In genomic region chr7:42236266-42237161, GRCh38 we compare ENCODE assay signal across 8 cellular contexts. TPM values are rescaled to one million over a fixed set of nuclear protein-coding genes. Genes with fewer than 3 reads are reported as not detected.
A peak's percentile ranks its signal among the peaks of the same experiment; 100 is the strongest.
DNase-seq lines count a peak whose midpoint lies in the region; ATAC-seq lines count a peak whose summit lies in the region.

No MANE protein-coding gene starts in this region.

- ATAC-seq in HG02852 (IDR thresholded peaks at IDR 0.05; ENCODE audit: unreplicated experiment) (peak; percentile 23), HG03378 (IDR thresholded peaks at IDR 0.05; ENCODE audit: unreplicated experiment) (no peak)
- ATAC-seq in naive thymus-derived CD4-positive, alpha-beta T cell, result no peak

- H3K27ac ChIP-seq in naive thymus-derived CD4-positive, alpha-beta T cell (ENCODE audit: low read depth, low read length), result no peak overlapping the region

- H3K27me3 Mint-ChIP-seq in T-helper 2 cell treated with Interferon-gamma antibody and Interleukin-4, amounts not matched to agents 5 μg/mL and 100 μg/mL, for 36 hours (ENCODE audit: low read depth), result peaks cover 73% of the 10 kb centered on the region
- peaks cover 50 to 78% (median 68%) of the 10 kb centered on the region in 5 donors for H3K27me3 Mint-ChIP-seq in naive thymus-derived CD4-positive, alpha-beta T cell

- peak; percentile 5 for DNase-seq in DMS79 treated with DMSO at 0.1 percent for 48 hours (lab: John Stamatoyannopoulos, UW)
- DNase-seq in DMS79 (lab: John Stamatoyannopoulos, UW), result no peak
- no peak for DNase-seq in T-helper 2 cell treated with Interferon-gamma antibody and Interleukin-4, amounts not matched to agents 5 μg/mL and 100 μg/mL, for 36 hours (ENCODE audit: low spot score)
- peak; percentile 79 for DNase-seq in fibroblast of gingiva (ENCODE audit: low read depth)
- peak in 2 of 9 donors; percentile 13 to 27 for DNase-seq in naive thymus-derived CD4-positive, alpha-beta T cell
- no peak for DNase-seq in activated gamma-delta T cell (lab: John Stamatoyannopoulos, UW)

- H3K9me3 Mint-ChIP-seq in T-helper 2 cell treated with Interferon-gamma antibody and Interleukin-4, amounts not matched to agents 5 μg/mL and 100 μg/mL, for 36 hours, result no peaks in the 10 kb centered on the region
- H3K9me3 Mint-ChIP-seq in naive thymus-derived CD4-positive, alpha-beta T cell, result peaks cover 0 to 4% (median 0%) of the 10 kb centered on the region in 11 donors

- CTCF ChIA-PET in naive thymus-derived CD4-positive, alpha-beta T cell (lab: Charles Lee), result no interaction called here

- no peak overlapping the region for H3K27ac Mint-ChIP-seq in T-helper 2 cell treated with Interferon-gamma antibody and Interleukin-4, amounts not matched to agents 5 μg/mL and 100 μg/mL, for 36 hours
- H3K27ac Mint-ChIP-seq in naive thymus-derived CD4-positive, alpha-beta T cell, result no peak overlapping the region

- peaks cover 12% of the 10 kb centered on the region for H3K4me1 Mint-ChIP-seq in T-helper 2 cell treated with Interferon-gamma antibody and Interleukin-4, amounts not matched to agents 5 μg/mL and 100 μg/mL, for 36 hours (ENCODE audit: low read depth)
- peaks cover 11 to 21% (median 17%) of the 10 kb centered on the region in 7 donors for H3K4me1 Mint-ChIP-seq in naive thymus-derived CD4-positive, alpha-beta T cell

- H3K4me3 Mint-ChIP-seq in T-helper 2 cell treated with Interferon-gamma antibody and Interleukin-4, amounts not matched to agents 5 μg/mL and 100 μg/mL, for 36 hours, result peak overlapping the region; percentile 70
- H3K4me3 Mint-ChIP-seq in naive thymus-derived CD4-positive, alpha-beta T cell, result peak overlapping the region; percentile 64 to 93 (median 77)

- no peaks in the 10 kb centered on the region for H3K36me3 ChIP-seq in naive thymus-derived CD4-positive, alpha-beta T cell (ENCODE audit: control insufficient read depth in 2 of 3, insufficient read depth in 3 of 3, low read length in 3 of 3)

- H3K4me3 ChIP-seq in naive thymus-derived CD4-positive, alpha-beta T cell (ENCODE audit: low read length), result no peak overlapping the region

- peaks cover 0 to 3% of the 10 kb centered on the region in 2 donors for H3K27me3 ChIP-seq in naive thymus-derived CD4-positive, alpha-beta T cell (ENCODE audit: control insufficient read depth in 2 of 2, insufficient read depth in 2 of 2, low read length in 2 of 2)

- POLR2A ChIA-PET in naive thymus-derived CD4-positive, alpha-beta T cell (lab: Charles Lee), result no interaction called here

- no peaks in the 10 kb centered on the region for H3K36me3 Mint-ChIP-seq in T-helper 2 cell treated with Interferon-gamma antibody and Interleukin-4, amounts not matched to agents 5 μg/mL and 100 μg/mL, for 36 hours (ENCODE audit: low read depth)
- no peaks in the 10 kb centered on the region for H3K36me3 Mint-ChIP-seq in naive thymus-derived CD4-positive, alpha-beta T cell

- no peaks in the 10 kb centered on the region for H3K9me3 ChIP-seq in naive thymus-derived CD4-positive, alpha-beta T cell (ENCODE audit: control insufficient read depth in 2 of 3, low read length in 3 of 3)

- intact Hi-C loops in naive thymus-derived CD4-positive, alpha-beta T cell (cut with micrococcal nuclease), result no loop called here

- H3K4me1 ChIP-seq in naive thymus-derived CD4-positive, alpha-beta T cell (ENCODE audit: control insufficient read depth in 2 of 2, insufficient read depth in 2 of 2, low read length in 2 of 2), result no peaks in the 10 kb centered on the region

RNA-seq across cellular contexts. Expression of gene GLI3, which starts 0.5 kb away (rescaled TPM):
- total RNA-seq in naive thymus-derived CD4-positive, alpha-beta T cell, result under 1 TPM in 2 of 5 experiments, not detected in 3; 0.32 to 0.95 TPM
- under 1 TPM in 1 of 2 donors, not detected in 1; 0.54 TPM for polyA plus RNA-seq in naive thymus-derived CD4-positive, alpha-beta T cell

Comparison
In these comparisons a context has a peak if more than half of its experiments do, and no peak if none do; other contexts are left out.
1. DNase-seq: peak in DMS79 treated with DMSO at 0.1 percent for 48 hours (single experiment) and fibroblast of gingiva (single experiment); none in DMS79 (single experiment), T-helper 2 cell treated with Interferon-gamma antibody and Interleukin-4, amounts not matched to agents 5 μg/mL and 100 μg/mL, for 36 hours (single experiment) and activated gamma-delta T cell (single experiment).